30 cellular contexts compared by ENCODE assay signal in genomic region chr15:59571606-59572005, GRCh38. TPM values are rescaled to one million over a fixed set of nuclear protein-coding genes. Genes with fewer than 3 reads are reported as not detected.
"Had no signal": no experiment of that assay in that cellular context is flagged by ENCODE, and none has a peak within 500 bp of the region (broad histone marks: within the 10 kb centered on the region; RNA-seq: fewer than 3 reads in every experiment).

No MANE protein-coding gene starts in this region.

- H3K27me3 ChIP-seq: colonic mucosa, esophagus muscularis mucosa, esophagus squamous epithelium, foreskin keratinocyte, gastrocnemius medialis, gastroesophageal sphincter, hepatocyte had no signal

- H3K27ac ChIP-seq: coronary artery, dorsolateral prefrontal cortex, esophagus muscularis mucosa, foreskin keratinocyte, gastrocnemius medialis, gastroesophageal sphincter, heart left ventricle, heart right ventricle had no signal

- DNase-seq: colonic mucosa; cortex of kidney; dermis blood vessel endothelial cell; dorsolateral prefrontal cortex; effector CD4-positive, alpha-beta T cell; effector CD8-positive, alpha-beta T cell; effector memory CD4-positive, alpha-beta T cell; effector memory CD8-positive, alpha-beta T cell; endodermal cell; erythroblast; esophagus squamous epithelium; foreskin fibroblast; foreskin keratinocyte; foreskin melanocyte; gastrocnemius medialis; glutamatergic neuron; head of caudate nucleus; heart left ventricle; heart right ventricle had no signal

- H3K4me3 ChIP-seq: colonic mucosa, coronary artery, dorsolateral prefrontal cortex, esophagus muscularis mucosa, esophagus squamous epithelium, gastrocnemius medialis, gastroesophageal sphincter, heart left ventricle, heart right ventricle, hepatocyte had no signal

- FAIRE-seq: colon, endometrium, endothelial cell of umbilical vein, frontal cortex had no signal

- H2AFZ ChIP-seq: hepatocyte had no signal

- H3K36me3 ChIP-seq: colonic mucosa, esophagus muscularis mucosa, esophagus squamous epithelium, gastrocnemius medialis, gastroesophageal sphincter, heart left ventricle, heart right ventricle had no signal

- H3K4me2 ChIP-seq: hepatocyte had no signal

- ATAC-seq: effector memory CD8-positive, alpha-beta T cell; esophagus mucosa; foreskin keratinocyte; gastrocnemius medialis; gastroesophageal sphincter; heart left ventricle; heart right ventricle had no signal

- H3K9me3 ChIP-seq: colonic mucosa, esophagus muscularis mucosa, gastrocnemius medialis, heart left ventricle, heart right ventricle had no signal

- H3K4me1 ChIP-seq: colonic mucosa, esophagus muscularis mucosa, gastrocnemius medialis, gastroesophageal sphincter, heart left ventricle, heart right ventricle had no signal

RNA-seq across cellular contexts. Expression of gene GCNT3, which starts 40.0 kb away (rescaled TPM):
- total RNA-seq: dermis microvascular lymphatic vessel endothelial cell, endothelial cell of umbilical vein, foreskin keratinocyte, glomerular endothelial cell had no signal
- polyA plus RNA-seq: endothelial cell of umbilical vein, foreskin keratinocyte, heart left ventricle had no signal
